ENCODE assay signal across 8 cellular contexts in genomic region chr6:52352239-52353008, GRCh38. TPM values are rescaled to one million over a fixed set of nuclear protein-coding genes. Genes with fewer than 3 reads are reported as not detected.
DNase-seq lines count a peak whose midpoint lies in the region; ATAC-seq and TF ChIP-seq lines count a peak whose summit lies in the region.

No MANE protein-coding gene starts in this region.

- H3K4me1 Mint-ChIP-seq in activated CD8-positive, alpha-beta T cell treated with anti-CD3 and anti-CD28 coated beads for 36 hours (ENCODE audit: low read depth), result peaks cover 19% of the 10 kb centered on the region

- DNase-seq in AG04449 (ENCODE audit: low read depth, low spot score), result peak; percentile 91
- peak; percentile 16 for DNase-seq in NAMALWA (ENCODE audit: low spot score)
- DNase-seq in activated CD8-positive, alpha-beta T cell treated with anti-CD3 and anti-CD28 coated beads for 36 hours, result no peak
- peak in 1 of 2 donors; percentile 53 for DNase-seq in left colon
- DNase-seq in thyroid gland, result no peak
- no peak for DNase-seq in HEK293T (ENCODE audit: extremely low spot score)

- H3K4me3 ChIP-seq in AG04449 (ENCODE audit: low read depth, low read length) (peak overlapping the region; percentile 18; the same call in 1 of the 2 replicates), thyroid gland (replicated peaks in 1 of 3) (no peak overlapping the region)

- intact Hi-C loops in activated CD8-positive, alpha-beta T cell treated with anti-CD3 and anti-CD28 coated beads for 36 hours (cut with micrococcal nuclease), result loop anchor here (5.0 kb wide), 1 partner anchor 45 kb away; no protein-coding TSS in a partner anchor
- intact Hi-C loops in left colon (cut with DNase I, micrococcal nuclease), result loop anchor here in 1 of 2 donors (10.0 kb wide), 1 partner anchor 58 kb away; no protein-coding TSS in a partner anchor
- intact Hi-C loops in thyroid gland (cut with DNase I), result no loop called here

- WGBS in thyroid gland, 2 donors, result 47 to 59% methylated on average over 5 of the region's 5 CpGs

- H3K27me3 Mint-ChIP-seq in activated CD8-positive, alpha-beta T cell treated with anti-CD3 and anti-CD28 coated beads for 36 hours, result no peaks in the 10 kb centered on the region

- no peak overlapping the region for H3K4me3 Mint-ChIP-seq in activated CD8-positive, alpha-beta T cell treated with anti-CD3 and anti-CD28 coated beads for 36 hours

- no peak for TF ChIP-seq POLR2A in thyroid gland (IDR thresholded peaks at IDR 0.05)

- no peaks in the 10 kb centered on the region for H3K4me1 ChIP-seq in thyroid gland

- no peaks in the 10 kb centered on the region for H3K9me3 ChIP-seq in thyroid gland

- no peaks in the 10 kb centered on the region for H3K36me3 ChIP-seq in thyroid gland

- H3K27me3 ChIP-seq in thyroid gland, result no peaks in the 10 kb centered on the region

- TF ChIP-seq CTCF in AG04449 (IDR thresholded peaks at IDR 0.05; ENCODE audit: insufficient read depth, low read length, missing control alignments) (no peak), thyroid gland (IDR thresholded peaks at IDR 0.05) (no peak)
- no peak for TF ChIP-seq CTCF in activated CD8-positive, alpha-beta T cell treated with anti-CD3 and anti-CD28 coated beads for 36 hours (IDR thresholded peaks at IDR 0.05)

- H3K36me3 Mint-ChIP-seq in activated CD8-positive, alpha-beta T cell treated with anti-CD3 and anti-CD28 coated beads for 36 hours (ENCODE audit: low read depth), result no peaks in the 10 kb centered on the region

- no peak overlapping the region for H3K27ac ChIP-seq in thyroid gland

- H3K27ac Mint-ChIP-seq in activated CD8-positive, alpha-beta T cell treated with anti-CD3 and anti-CD28 coated beads for 36 hours, result no peak overlapping the region

- ATAC-seq in GM18499 (IDR thresholded peaks at IDR 0.05; ENCODE audit: insufficient read depth, unreplicated experiment), result peak; percentile 87
- ATAC-seq in HG02798 (IDR thresholded peaks at IDR 0.05; ENCODE audit: poor library complexity, unreplicated experiment), result peak; percentile 89
- peak; percentile 56 for ATAC-seq in activated CD8-positive, alpha-beta T cell treated with anti-CD3 and anti-CD28 coated beads for 36 hours
- peak; percentile 79 for ATAC-seq in left colon

- CTCF ChIA-PET in AG04449 (lab: Yijun Ruan, JAX), result interaction anchor here (1.0 to 2.6 kb wide), 3 partner anchors 14 to 66 kb away, joined by 3 to 13 read pairs (median 3); partner anchors contain the start of gene MCM3
- CTCF ChIA-PET in activated CD8-positive, alpha-beta T cell treated with anti-CD3 and anti-CD28 coated beads for 36 hours (lab: Charles Lee), result interaction anchor here (0.9 to 2.2 kb wide), 3 partner anchors 11 to 67 kb away, joined by 3 to 9 read pairs (median 3); partner anchors contain the start of gene MCM3
- CTCF ChIA-PET in HEK293T (lab: Yijun Ruan, JAX), result interaction anchor here (0.7 kb wide), 1 partner anchor 69 kb away, joined by 3 read pairs; no protein-coding TSS in a partner anchor

- H3K9me3 Mint-ChIP-seq in activated CD8-positive, alpha-beta T cell treated with anti-CD3 and anti-CD28 coated beads for 36 hours, result no peaks in the 10 kb centered on the region

- POLR2A ChIA-PET in AG04449 (lab: Yijun Ruan, JAX), result interaction anchor here (0.7 to 1.5 kb wide), 4 partner anchors 9 to 67 kb away, joined by 3 to 15 read pairs (median 4); partner anchors contain the start of genes MCM3 and PAQR8
- POLR2A ChIA-PET in activated CD8-positive, alpha-beta T cell treated with anti-CD3 and anti-CD28 coated beads for 36 hours (lab: Charles Lee), result interaction anchor here (1.1 to 1.4 kb wide), 2 partner anchors 9 to 10 kb away, joined by 3 to 4 read pairs; no protein-coding TSS in a partner anchor
- POLR2A ChIA-PET in HEK293T (lab: Yijun Ruan, JAX), result interaction anchor here (0.8 to 2.7 kb wide), 4 partner anchors 10 to 68 kb away, joined by 3 to 19 read pairs (median 7); partner anchors contain the start of genes MCM3 and PAQR8

TF ChIP-seq in HEK293T, 16 proteins besides CTCF, POLR2A, EP300 and RAD21:
- TF ChIP-seq FOXM1 (IDR thresholded peaks at IDR 0.05; ENCODE audit: borderline replicate concordance), result no peak
- no peak for TF ChIP-seq SUZ12 (IDR thresholded peaks at IDR 0.05)
- no peak for TF ChIP-seq NFRKB (IDR thresholded peaks at IDR 0.05)
- TF ChIP-seq ZNF384 (IDR thresholded peaks at IDR 0.05), result no peak
- no peak for TF ChIP-seq HDGF (IDR thresholded peaks at IDR 0.05; ENCODE audit: borderline replicate concordance)
- no peak for TF ChIP-seq FOXA1 (IDR thresholded peaks at IDR 0.05)
- TF ChIP-seq TARDBP (IDR thresholded peaks at IDR 0.05), result no peak
- TF ChIP-seq CTBP1 (IDR thresholded peaks at IDR 0.05; ENCODE audit: borderline replicate concordance), result no peak
- TF ChIP-seq, protein P1, sequence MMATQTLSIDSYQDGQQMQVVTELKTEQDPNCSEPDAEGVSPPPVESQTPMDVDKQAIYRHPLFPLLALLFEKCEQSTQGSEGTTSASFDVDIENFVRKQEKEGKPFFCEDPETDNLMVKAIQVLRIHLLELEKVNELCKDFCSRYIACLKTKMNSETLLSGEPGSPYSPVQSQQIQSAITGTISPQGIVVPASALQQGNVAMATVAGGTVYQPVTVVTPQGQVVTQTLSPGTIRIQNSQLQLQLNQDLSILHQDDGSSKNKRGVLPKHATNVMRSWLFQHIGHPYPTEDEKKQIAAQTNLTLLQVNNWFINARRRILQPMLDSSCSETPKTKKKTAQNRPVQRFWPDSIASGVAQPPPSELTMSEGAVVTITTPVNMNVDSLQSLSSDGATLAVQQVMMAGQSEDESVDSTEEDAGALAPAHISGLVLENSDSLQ (IDR thresholded peaks at IDR 0.05), result no peak
- TF ChIP-seq SP1 (IDR thresholded peaks at IDR 0.05), result no peak
- no peak for TF ChIP-seq ELF4 (IDR thresholded peaks at IDR 0.05)
- TF ChIP-seq BHLHE40 (IDR thresholded peaks at IDR 0.05; ENCODE audit: borderline replicate concordance), result no peak
- TF ChIP-seq FOXK2 (IDR thresholded peaks at IDR 0.05), result no peak
- TF ChIP-seq LEF1 (IDR thresholded peaks at IDR 0.05; ENCODE audit: borderline replicate concordance), result no peak
- TF ChIP-seq L3MBTL2 (conservative IDR thresholded peaks at IDR 0.05), result no peak

RNA-seq across cellular contexts. Expression of gene PAQR8, which starts 9.5 kb away (rescaled TPM):
- 10 to 100 TPM; 12.9 to 13.7 TPM for total RNA-seq in activated CD8-positive, alpha-beta T cell treated with anti-CD3 and anti-CD28 coated beads for 36 hours
- total RNA-seq in left colon, result 100 to 1,000 TPM; 152 to 158 TPM
- 1 to 10 TPM; 2.7 to 9.7 (median 5.4) TPM for total RNA-seq in thyroid gland

Comparison
In these comparisons a context has a peak if more than half of its experiments do, and no peak if none do; other contexts are left out.
1. DNase-seq: peak in AG04449 (single experiment) and NAMALWA (single experiment); none in activated CD8-positive, alpha-beta T cell treated with anti-CD3 and anti-CD28 coated beads for 36 hours (single experiment), thyroid gland (0 of 2) and HEK293T (single experiment).
2. RNA of gene PAQR8, which starts 9.5 kb away (total RNA-seq): 152 to 158 TPM in left colon; 12.9 to 13.7 TPM in activated CD8-positive, alpha-beta T cell treated with anti-CD3 and anti-CD28 coated beads for 36 hours and 2.7 to 9.7 TPM in thyroid gland; every median in the first group is over 10 times any median in the second.
3. Peak in every context shown above with its lines, with median percentiles within 50 percentile points of each other: ATAC-seq.